ENCODE assay signal across 9 cellular contexts in the genomic region with DNA sequence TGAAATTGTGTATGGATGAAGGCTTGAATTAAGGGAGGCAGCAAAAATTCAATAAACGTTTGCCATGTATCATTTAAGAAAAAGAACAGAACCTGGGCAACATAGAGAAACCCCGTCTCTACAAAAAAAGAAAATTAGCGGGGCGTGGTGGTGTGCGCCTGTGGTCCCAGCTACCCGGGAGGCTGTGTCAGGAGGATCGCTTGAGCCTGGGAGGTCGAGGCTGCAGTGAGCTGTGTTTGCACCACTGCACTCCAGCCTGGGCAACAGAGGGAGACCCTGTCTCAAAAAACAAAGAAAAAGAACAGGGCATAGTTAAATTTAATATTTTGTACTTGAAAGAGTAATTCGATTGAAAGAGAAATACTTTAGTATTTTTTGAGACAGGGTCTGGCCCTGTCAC. TPM values are rescaled to one million over a fixed set of nuclear protein-coding genes. Genes with fewer than 3 reads are reported as not detected.
A peak's percentile ranks its signal among the peaks of the same experiment; 100 is the strongest.
DNase-seq lines count a peak whose midpoint lies in the region; ATAC-seq and TF ChIP-seq lines count a peak whose summit lies in the region.
"Had no signal": no experiment of that assay in that cellular context is flagged by ENCODE, and none has a peak within 500 bp of the region (broad histone marks: within the 10 kb centered on the region; RNA-seq: fewer than 3 reads in every experiment).

No MANE protein-coding gene starts in this region.

- H3K79me2 ChIP-seq in SU-DHL-6 (ENCODE audit: insufficient read depth, low read length): peaks cover 67% of the 10 kb centered on the region

- peak overlapping the region; percentile 78; the same call in 1 of the 2 replicates for H3K27ac ChIP-seq in SU-DHL-6 (ENCODE audit: low read depth, low read length)

- H4K20me1 ChIP-seq in SU-DHL-6 (ENCODE audit: low read depth, low read length): peaks cover 47% of the 10 kb centered on the region

- no peaks in the 10 kb centered on the region for H3K9me3 ChIP-seq in SU-DHL-6 (ENCODE audit: insufficient read depth, low read length)

- H2AFZ ChIP-seq in SU-DHL-6 (ENCODE audit: low read depth, low read length, severe bottlenecking): no peak overlapping the region

- H3F3A ChIP-seq in SU-DHL-6 (ENCODE audit: insufficient read depth): peaks cover 20% of the 10 kb centered on the region

- H3K4me3 ChIP-seq in GM12875 (ENCODE audit: low read depth, low read length) (peak overlapping the region; percentile 90), SU-DHL-6 (ENCODE audit: insufficient read depth, low read length, poor library complexity, severe bottlenecking) (peak overlapping the region; percentile 71), fibroblast of the aortic adventitia (ENCODE audit: low read depth, low read length) (peak overlapping the region; percentile 92), skeletal muscle cell (ENCODE audit: low read depth, low read length) (peak overlapping the region; percentile 94)

- TF ChIP-seq CTCF in GM12875 (IDR thresholded peaks at IDR 0.05; ENCODE audit: borderline replicate concordance, insufficient read depth, low read depth, low read length): no peak
- TF ChIP-seq CTCF in SU-DHL-6 (IDR thresholded peaks at IDR 0.05; ENCODE audit: insufficient read depth, low read length, poor library complexity, severe bottlenecking): no peak
- no peak for TF ChIP-seq CTCF in fibroblast of the aortic adventitia (IDR thresholded peaks at IDR 0.05; ENCODE audit: insufficient read depth, low read length)

- DNase-seq in fibroblast of the aortic adventitia (ENCODE audit: low read depth) (no peak), skeletal muscle cell (ENCODE audit: low read depth) (no peak), C1 segment of cervical spinal cord (lab: John Stamatoyannopoulos, UW) (no peak), NCI-H1092 (lab: John Stamatoyannopoulos, UW) (no peak), NCI-H187 (lab: John Stamatoyannopoulos, UW) (no peak)
- DNase-seq: NCI-H345 had no signal

- ATAC-seq in HG03432 (IDR thresholded peaks at IDR 0.05; ENCODE audit: unreplicated experiment): no peak

- H3K4me2 ChIP-seq in SU-DHL-6 (ENCODE audit: low read depth, low read length, poor library complexity, severe bottlenecking): peak overlapping the region; percentile 88

- peak overlapping the region; percentile 98 for H3K9ac ChIP-seq in SU-DHL-6 (ENCODE audit: low read length)

- H3K27me3 ChIP-seq in SU-DHL-6 (ENCODE audit: low read length): no peaks in the 10 kb centered on the region

- H3K9me2 ChIP-seq in SU-DHL-6 (replicated peaks; ENCODE audit: insufficient read depth, low read length): no peaks in the 10 kb centered on the region

- H3K36me3 ChIP-seq in SU-DHL-6 (ENCODE audit: low read length): peaks cover 32% of the 10 kb centered on the region

RNA-seq across cellular contexts. Expression of gene UBA2, which starts 1.4 kb away (rescaled TPM):
- 46.9 and 123 TPM in 2 replicates for total RNA-seq in fibroblast of the aortic adventitia (ENCODE audit: low replicate concordance)

RNA-seq across cellular contexts. Expression of gene PDCD2L, which starts 25.4 kb away (rescaled TPM):
- 6.7 and 8.0 TPM in 2 replicates for total RNA-seq in fibroblast of the aortic adventitia (ENCODE audit: low replicate concordance)

RNA-seq across cellular contexts. Expression of gene WTIP, which starts 52.0 kb away (rescaled TPM):
- 3.6 and 21.8 TPM in 2 replicates for total RNA-seq in fibroblast of the aortic adventitia (ENCODE audit: low replicate concordance)
